In the genomic region with DNA sequence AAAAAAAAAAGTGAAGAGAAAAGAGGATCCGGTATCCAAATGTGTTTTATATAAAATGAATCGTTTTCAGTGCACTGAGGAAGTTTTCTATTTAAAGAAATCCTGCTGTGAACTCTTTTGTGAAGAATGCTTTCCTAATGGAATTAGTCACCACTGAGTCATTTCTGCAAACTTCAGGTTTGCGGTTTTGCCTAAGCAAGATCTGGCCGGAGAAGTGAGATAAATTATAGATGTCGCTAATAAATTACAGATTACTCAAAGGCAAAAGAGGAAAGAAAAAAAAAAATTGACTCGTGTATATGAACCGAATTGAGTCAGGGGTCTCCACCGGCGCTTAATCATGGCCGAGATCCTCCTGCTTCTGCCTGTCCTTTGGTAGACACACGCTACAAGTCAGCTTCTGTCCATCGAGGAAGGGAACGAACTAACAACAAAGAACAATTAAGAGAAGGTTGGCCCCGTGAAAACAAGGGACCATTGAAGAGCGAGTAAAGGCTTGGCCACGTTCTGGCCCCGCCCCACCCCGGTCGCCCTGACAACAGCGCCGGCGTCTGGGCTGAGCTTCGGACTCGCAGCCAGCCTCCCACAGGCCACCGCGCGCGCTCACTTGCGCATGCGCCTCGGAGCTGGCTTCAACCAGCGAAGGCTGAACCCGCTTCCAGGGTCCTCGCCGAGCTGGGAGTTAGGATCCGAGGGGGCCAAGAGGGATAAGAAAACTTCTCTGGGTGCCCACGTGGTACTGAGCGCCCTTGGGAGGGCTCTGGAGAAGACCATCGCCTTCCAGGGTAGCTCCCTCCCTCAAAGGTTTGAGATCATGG, we compare ENCODE assay signal across 1 cellular context.
A peak's percentile ranks its signal among the peaks of the same experiment; 100 is the strongest.
TF ChIP-seq lines count a peak whose summit lies in the region.

No MANE protein-coding gene starts in this region.

TF ChIP-seq in K562, 482 proteins besides CTCF, POLR2A, EP300 and RAD21 (continued from another document and continues in another):
- TF ChIP-seq RBM15 (IDR thresholded peaks at IDR 0.05; ENCODE audit: insufficient read depth, low read length) (no peak), GABPB1 (CRISPR knock-in tag; IDR thresholded peaks at IDR 0.05) (peak; percentile 23; the same call in 1 of the 2 replicates), BCOR (IDR thresholded peaks at IDR 0.05) (no peak), PML (IDR thresholded peaks at IDR 0.05; ENCODE audit: low read length) (peak; percentile 29; the same call in 1 of the 2 replicates), ZBTB7A (IDR thresholded peaks at IDR 0.05; ENCODE audit: borderline replicate concordance, control insufficient read depth, low read depth, low read length) (peak; percentile 55; the same call in 1 of the 2 replicates), FOXM1 (IDR thresholded peaks at IDR 0.05; ENCODE audit: low read depth) (no peak), FOXM1 (CRISPR knock-in tag; IDR thresholded peaks at IDR 0.05; ENCODE audit: low read depth) (no peak), TAL1 (IDR thresholded peaks at IDR 0.05) (no peak), KDM4B (IDR thresholded peaks at IDR 0.05; ENCODE audit: borderline replicate concordance in 2 of 2, low read depth in 1 of 2) (no peak), BDP1 (IDR thresholded peaks at IDR 0.05; ENCODE audit: insufficient read depth, insufficient read length) (no peak), NR1H2 (CRISPR knock-in tag; IDR thresholded peaks at IDR 0.05) (no peak), ZNF778 (CRISPR knock-in tag; IDR thresholded peaks at IDR 0.05) (no peak), ZNF274 (IDR thresholded peaks at IDR 0.05; ENCODE audit: borderline replicate concordance, low read depth, low read length) (no peak), CHD2 (IDR thresholded peaks at IDR 0.05; ENCODE audit: low read depth, low read length) (no peak), TSC22D4 (tag; IDR thresholded peaks at IDR 0.05) (no peak), KLF6 (CRISPR knock-in tag; IDR thresholded peaks at IDR 0.05; ENCODE audit: borderline replicate concordance) (no peak), RFX7 (CRISPR knock-in tag; IDR thresholded peaks at IDR 0.05) (no peak), SMARCE1 (IDR thresholded peaks at IDR 0.05) (peak; percentile 99), TGIF2 (CRISPR knock-in tag; IDR thresholded peaks at IDR 0.05) (no peak), ZNF124 (CRISPR knock-in tag; IDR thresholded peaks at IDR 0.05) (no peak), ZNF77 (CRISPR knock-in tag; IDR thresholded peaks at IDR 0.05) (no peak), FOXP1 (CRISPR knock-in tag; IDR thresholded peaks at IDR 0.05) (0 out of 2 replicates have a peak, but pooled peaks have one; percentile 40), ZFX (CRISPR knock-in tag; IDR thresholded peaks at IDR 0.05) (no peak), TFAM (CRISPR knock-in tag; conservative IDR thresholded peaks at IDR 0.05) (no peak), MCM5 (IDR thresholded peaks at IDR 0.05; ENCODE audit: low read depth) (no peak), CEBPG (CRISPR knock-in tag; IDR thresholded peaks at IDR 0.05) (no peak), CEBPG (tag; conservative IDR thresholded peaks at IDR 0.05 in 1 of 2, IDR thresholded peaks at IDR 0.05 in 1 of 2) (peak in 1 of 2 experiments; percentile 7; a peak in 1 of 4 replicates), ZNF23 (CRISPR knock-in tag; IDR thresholded peaks at IDR 0.05) (no peak), NR3C1 (CRISPR knock-in tag; IDR thresholded peaks at IDR 0.05) (no peak), HDGF (IDR thresholded peaks at IDR 0.05) (no peak), MAFF (IDR thresholded peaks at IDR 0.05; ENCODE audit: low read length) (no peak), MAFK (IDR thresholded peaks at IDR 0.05; ENCODE audit: low read length) (no peak), RBFOX2 (IDR thresholded peaks at IDR 0.05; ENCODE audit: low read depth, low read length) (peak; percentile 77), RBM39 (optimal IDR thresholded peaks at IDR 0.05; ENCODE audit: low read depth, low read length) (no peak), RAD51 (IDR thresholded peaks at IDR 0.05; ENCODE audit: borderline replicate concordance, low read depth) (no peak), ZNF766 (CRISPR knock-in tag; conservative IDR thresholded peaks at IDR 0.05) (no peak), BRD9 (IDR thresholded peaks at IDR 0.05; ENCODE audit: low read depth, partially characterized antibody) (peak; percentile 82)
- TF ChIP-seq, protein P1, sequence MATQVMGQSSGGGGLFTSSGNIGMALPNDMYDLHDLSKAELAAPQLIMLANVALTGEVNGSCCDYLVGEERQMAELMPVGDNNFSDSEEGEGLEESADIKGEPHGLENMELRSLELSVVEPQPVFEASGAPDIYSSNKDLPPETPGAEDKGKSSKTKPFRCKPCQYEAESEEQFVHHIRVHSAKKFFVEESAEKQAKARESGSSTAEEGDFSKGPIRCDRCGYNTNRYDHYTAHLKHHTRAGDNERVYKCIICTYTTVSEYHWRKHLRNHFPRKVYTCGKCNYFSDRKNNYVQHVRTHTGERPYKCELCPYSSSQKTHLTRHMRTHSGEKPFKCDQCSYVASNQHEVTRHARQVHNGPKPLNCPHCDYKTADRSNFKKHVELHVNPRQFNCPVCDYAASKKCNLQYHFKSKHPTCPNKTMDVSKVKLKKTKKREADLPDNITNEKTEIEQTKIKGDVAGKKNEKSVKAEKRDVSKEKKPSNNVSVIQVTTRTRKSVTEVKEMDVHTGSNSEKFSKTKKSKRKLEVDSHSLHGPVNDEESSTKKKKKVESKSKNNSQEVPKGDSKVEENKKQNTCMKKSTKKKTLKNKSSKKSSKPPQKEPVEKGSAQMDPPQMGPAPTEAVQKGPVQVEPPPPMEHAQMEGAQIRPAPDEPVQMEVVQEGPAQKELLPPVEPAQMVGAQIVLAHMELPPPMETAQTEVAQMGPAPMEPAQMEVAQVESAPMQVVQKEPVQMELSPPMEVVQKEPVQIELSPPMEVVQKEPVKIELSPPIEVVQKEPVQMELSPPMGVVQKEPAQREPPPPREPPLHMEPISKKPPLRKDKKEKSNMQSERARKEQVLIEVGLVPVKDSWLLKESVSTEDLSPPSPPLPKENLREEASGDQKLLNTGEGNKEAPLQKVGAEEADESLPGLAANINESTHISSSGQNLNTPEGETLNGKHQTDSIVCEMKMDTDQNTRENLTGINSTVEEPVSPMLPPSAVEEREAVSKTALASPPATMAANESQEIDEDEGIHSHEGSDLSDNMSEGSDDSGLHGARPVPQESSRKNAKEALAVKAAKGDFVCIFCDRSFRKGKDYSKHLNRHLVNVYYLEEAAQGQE (CRISPR knock-in tag; IDR thresholded peaks at IDR 0.05; ENCODE audit: low read depth) = no peak
- TF ChIP-seq, protein P2, sequence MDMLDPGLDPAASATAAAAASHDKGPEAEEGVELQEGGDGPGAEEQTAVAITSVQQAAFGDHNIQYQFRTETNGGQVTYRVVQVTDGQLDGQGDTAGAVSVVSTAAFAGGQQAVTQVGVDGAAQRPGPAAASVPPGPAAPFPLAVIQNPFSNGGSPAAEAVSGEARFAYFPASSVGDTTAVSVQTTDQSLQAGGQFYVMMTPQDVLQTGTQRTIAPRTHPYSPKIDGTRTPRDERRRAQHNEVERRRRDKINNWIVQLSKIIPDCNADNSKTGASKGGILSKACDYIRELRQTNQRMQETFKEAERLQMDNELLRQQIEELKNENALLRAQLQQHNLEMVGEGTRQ (CRISPR knock-in tag; IDR thresholded peaks at IDR 0.05) = no peak
- TF ChIP-seq, protein P3, sequence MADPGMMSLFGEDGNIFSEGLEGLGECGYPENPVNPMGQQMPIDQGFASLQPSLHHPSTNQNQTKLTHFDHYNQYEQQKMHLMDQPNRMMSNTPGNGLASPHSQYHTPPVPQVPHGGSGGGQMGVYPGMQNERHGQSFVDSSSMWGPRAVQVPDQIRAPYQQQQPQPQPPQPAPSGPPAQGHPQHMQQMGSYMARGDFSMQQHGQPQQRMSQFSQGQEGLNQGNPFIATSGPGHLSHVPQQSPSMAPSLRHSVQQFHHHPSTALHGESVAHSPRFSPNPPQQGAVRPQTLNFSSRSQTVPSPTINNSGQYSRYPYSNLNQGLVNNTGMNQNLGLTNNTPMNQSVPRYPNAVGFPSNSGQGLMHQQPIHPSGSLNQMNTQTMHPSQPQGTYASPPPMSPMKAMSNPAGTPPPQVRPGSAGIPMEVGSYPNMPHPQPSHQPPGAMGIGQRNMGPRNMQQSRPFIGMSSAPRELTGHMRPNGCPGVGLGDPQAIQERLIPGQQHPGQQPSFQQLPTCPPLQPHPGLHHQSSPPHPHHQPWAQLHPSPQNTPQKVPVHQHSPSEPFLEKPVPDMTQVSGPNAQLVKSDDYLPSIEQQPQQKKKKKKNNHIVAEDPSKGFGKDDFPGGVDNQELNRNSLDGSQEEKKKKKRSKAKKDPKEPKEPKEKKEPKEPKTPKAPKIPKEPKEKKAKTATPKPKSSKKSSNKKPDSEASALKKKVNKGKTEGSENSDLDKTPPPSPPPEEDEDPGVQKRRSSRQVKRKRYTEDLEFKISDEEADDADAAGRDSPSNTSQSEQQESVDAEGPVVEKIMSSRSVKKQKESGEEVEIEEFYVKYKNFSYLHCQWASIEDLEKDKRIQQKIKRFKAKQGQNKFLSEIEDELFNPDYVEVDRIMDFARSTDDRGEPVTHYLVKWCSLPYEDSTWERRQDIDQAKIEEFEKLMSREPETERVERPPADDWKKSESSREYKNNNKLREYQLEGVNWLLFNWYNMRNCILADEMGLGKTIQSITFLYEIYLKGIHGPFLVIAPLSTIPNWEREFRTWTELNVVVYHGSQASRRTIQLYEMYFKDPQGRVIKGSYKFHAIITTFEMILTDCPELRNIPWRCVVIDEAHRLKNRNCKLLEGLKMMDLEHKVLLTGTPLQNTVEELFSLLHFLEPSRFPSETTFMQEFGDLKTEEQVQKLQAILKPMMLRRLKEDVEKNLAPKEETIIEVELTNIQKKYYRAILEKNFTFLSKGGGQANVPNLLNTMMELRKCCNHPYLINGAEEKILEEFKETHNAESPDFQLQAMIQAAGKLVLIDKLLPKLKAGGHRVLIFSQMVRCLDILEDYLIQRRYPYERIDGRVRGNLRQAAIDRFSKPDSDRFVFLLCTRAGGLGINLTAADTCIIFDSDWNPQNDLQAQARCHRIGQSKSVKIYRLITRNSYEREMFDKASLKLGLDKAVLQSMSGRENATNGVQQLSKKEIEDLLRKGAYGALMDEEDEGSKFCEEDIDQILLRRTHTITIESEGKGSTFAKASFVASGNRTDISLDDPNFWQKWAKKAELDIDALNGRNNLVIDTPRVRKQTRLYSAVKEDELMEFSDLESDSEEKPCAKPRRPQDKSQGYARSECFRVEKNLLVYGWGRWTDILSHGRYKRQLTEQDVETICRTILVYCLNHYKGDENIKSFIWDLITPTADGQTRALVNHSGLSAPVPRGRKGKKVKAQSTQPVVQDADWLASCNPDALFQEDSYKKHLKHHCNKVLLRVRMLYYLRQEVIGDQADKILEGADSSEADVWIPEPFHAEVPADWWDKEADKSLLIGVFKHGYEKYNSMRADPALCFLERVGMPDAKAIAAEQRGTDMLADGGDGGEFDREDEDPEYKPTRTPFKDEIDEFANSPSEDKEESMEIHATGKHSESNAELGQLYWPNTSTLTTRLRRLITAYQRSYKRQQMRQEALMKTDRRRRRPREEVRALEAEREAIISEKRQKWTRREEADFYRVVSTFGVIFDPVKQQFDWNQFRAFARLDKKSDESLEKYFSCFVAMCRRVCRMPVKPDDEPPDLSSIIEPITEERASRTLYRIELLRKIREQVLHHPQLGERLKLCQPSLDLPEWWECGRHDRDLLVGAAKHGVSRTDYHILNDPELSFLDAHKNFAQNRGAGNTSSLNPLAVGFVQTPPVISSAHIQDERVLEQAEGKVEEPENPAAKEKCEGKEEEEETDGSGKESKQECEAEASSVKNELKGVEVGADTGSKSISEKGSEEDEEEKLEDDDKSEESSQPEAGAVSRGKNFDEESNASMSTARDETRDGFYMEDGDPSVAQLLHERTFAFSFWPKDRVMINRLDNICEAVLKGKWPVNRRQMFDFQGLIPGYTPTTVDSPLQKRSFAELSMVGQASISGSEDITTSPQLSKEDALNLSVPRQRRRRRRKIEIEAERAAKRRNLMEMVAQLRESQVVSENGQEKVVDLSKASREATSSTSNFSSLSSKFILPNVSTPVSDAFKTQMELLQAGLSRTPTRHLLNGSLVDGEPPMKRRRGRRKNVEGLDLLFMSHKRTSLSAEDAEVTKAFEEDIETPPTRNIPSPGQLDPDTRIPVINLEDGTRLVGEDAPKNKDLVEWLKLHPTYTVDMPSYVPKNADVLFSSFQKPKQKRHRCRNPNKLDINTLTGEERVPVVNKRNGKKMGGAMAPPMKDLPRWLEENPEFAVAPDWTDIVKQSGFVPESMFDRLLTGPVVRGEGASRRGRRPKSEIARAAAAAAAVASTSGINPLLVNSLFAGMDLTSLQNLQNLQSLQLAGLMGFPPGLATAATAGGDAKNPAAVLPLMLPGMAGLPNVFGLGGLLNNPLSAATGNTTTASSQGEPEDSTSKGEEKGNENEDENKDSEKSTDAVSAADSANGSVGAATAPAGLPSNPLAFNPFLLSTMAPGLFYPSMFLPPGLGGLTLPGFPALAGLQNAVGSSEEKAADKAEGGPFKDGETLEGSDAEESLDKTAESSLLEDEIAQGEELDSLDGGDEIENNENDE (IDR thresholded peaks at IDR 0.05; ENCODE audit: low read depth, low read length) = no peak
- TF ChIP-seq, protein P4, sequence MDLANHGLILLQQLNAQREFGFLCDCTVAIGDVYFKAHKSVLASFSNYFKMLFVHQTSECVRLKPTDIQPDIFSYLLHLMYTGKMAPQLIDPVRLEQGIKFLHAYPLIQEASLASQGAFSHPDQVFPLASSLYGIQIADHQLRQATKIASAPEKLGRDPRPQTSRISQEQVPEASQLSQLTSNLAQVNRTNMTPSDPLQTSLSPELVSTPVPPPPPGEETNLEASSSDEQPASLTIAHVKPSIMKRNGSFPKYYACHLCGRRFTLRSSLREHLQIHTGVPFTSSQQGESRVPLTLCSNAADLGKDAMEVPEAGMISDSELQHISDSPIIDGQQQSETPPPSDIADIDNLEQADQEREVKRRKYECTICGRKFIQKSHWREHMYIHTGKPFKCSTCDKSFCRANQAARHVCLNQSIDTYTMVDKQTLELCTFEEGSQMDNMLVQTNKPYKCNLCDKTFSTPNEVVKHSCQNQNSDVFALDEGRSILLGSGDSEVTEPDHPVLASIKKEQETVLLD (IDR thresholded peaks at IDR 0.05) = peak; percentile 95
- TF ChIP-seq, protein P5, sequence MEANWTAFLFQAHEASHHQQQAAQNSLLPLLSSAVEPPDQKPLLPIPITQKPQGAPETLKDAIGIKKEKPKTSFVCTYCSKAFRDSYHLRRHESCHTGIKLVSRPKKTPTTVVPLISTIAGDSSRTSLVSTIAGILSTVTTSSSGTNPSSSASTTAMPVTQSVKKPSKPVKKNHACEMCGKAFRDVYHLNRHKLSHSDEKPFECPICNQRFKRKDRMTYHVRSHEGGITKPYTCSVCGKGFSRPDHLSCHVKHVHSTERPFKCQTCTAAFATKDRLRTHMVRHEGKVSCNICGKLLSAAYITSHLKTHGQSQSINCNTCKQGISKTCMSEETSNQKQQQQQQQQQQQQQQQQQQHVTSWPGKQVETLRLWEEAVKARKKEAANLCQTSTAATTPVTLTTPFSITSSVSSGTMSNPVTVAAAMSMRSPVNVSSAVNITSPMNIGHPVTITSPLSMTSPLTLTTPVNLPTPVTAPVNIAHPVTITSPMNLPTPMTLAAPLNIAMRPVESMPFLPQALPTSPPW (CRISPR knock-in tag; IDR thresholded peaks at IDR 0.05) = 0 out of 2 replicates have a peak, but pooled peaks have one; percentile 42
- TF ChIP-seq, protein P6, sequence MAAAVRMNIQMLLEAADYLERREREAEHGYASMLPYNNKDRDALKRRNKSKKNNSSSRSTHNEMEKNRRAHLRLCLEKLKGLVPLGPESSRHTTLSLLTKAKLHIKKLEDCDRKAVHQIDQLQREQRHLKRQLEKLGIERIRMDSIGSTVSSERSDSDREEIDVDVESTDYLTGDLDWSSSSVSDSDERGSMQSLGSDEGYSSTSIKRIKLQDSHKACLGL (CRISPR knock-in tag; IDR thresholded peaks at IDR 0.05; ENCODE audit: borderline replicate concordance, poor library complexity, severe bottlenecking) = no peak
